ENCODE assay signal across 21 cellular contexts in the genomic region with DNA sequence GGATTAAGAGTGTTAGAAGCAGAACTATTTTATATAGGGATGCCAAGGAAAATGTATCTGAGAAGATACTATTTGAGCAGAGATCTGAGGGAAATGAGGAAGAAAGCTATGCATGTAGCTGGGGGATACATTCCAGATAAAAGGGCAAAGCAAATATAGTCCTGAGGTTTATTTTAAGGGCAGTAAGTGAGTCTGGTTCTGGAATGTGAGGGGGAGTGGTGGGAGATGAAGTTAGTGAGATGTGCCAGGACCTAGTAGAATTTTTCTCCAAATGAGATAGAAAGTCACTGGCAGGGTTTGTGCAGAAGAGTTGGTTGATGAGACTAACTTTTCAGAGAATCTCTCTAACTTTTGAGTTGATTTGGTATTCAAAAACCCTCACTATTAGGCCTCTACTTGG.
DNase-seq lines count a peak whose midpoint lies in the region; ATAC-seq, FAIRE-seq and TF ChIP-seq lines count a peak whose summit lies in the region.
"Had no signal": no experiment of that assay in that cellular context is flagged by ENCODE, and none has a peak within 500 bp of the region (broad histone marks: within the 10 kb centered on the region; RNA-seq: fewer than 3 reads in every experiment).

No MANE protein-coding gene starts in this region.

- POLR2A ChIA-PET in HepG2 (lab: Yijun Ruan, JAX), result no interaction called here

- H2AFZ ChIP-seq in HepG2 (ENCODE audit: low read length), result peak overlapping the region; percentile 32

- TF ChIP-seq POLR2A in HepG2 (IDR thresholded peaks at IDR 0.05; ENCODE audit: insufficient read depth in 1 of 2, low read depth in 2 of 2, low read length in 2 of 2), result no peak
- no peak for TF ChIP-seq POLR2A in right lobe of liver (IDR thresholded peaks at IDR 0.05)

- TF ChIP-seq CTCF in HepG2 (CRISPR knock-in tag; IDR thresholded peaks at IDR 0.05) (no peak), right lobe of liver (IDR thresholded peaks at IDR 0.05) (no peak), nephron (IDR thresholded peaks at IDR 0.05; ENCODE audit: unreplicated experiment in 3 of 3) (no peak)

- H3K27me3 ChIP-seq in HepG2 (ENCODE audit: control insufficient read depth in 1 of 2, insufficient read depth in 2 of 2, low read length in 2 of 2) (no peaks in the 10 kb centered on the region), right lobe of liver (no peaks in the 10 kb centered on the region)
- H3K27me3 ChIP-seq: BLaER1 treated with 17β-estradiol and CSF1 and Interleukin-3, amounts not matched to agents 10 nM and 100 nM had no signal

- intact Hi-C loops in HepG2 (cut with micrococcal nuclease; ENCODE audit: unreplicated experiment) (loop anchor here (2.0 kb wide), 3 partner anchors 160 to 286 kb away; no protein-coding TSS in a partner anchor), right lobe of liver (cut with DNase I) (loop anchor here in 1 of 2 donors (10.0 kb wide), 1 partner anchor 162 kb away; no protein-coding TSS in a partner anchor)

- peak overlapping the region; percentile 29 to 80 (median 60) for H3K27ac Mint-ChIP-seq in nephron

- ATAC-seq in HepG2 (no peak), right lobe of liver (no peak)
- ATAC-seq: Panc1, Right ventricle myocardium inferior had no signal

- DNase-seq in HepG2 (ENCODE audit: low spot score) (no peak), right lobe of liver (no peak), astrocyte of the hippocampus (ENCODE audit: low read depth, low spot score) (peak; percentile 17), HuH-7.5 (ENCODE audit: low spot score) (no peak), NCI-H446 (lab: John Stamatoyannopoulos, UW) (no peak), SKM-1 treated with dmso at 0.1 percent for 144 hours (lab: John Stamatoyannopoulos, UW; ENCODE audit: unreplicated experiment) (no peak), SHP77 treated with DMSO at 0.1 percent for 48 hours (lab: John Stamatoyannopoulos, UW) (no peak)
- DNase-seq: CD8-positive, alpha-beta memory T cell; GF-D8; Karpas-422; MM.1S; NCI-H1092 treated with DMSO at 0.1 percent for 48 hours; NCI-H2081 treated with DMSO at 0.1 percent for 48 hours; NCI-H524 treated with DMSO at 0.1 percent for 48 hours had no signal

- H3K27me3 Mint-ChIP-seq in nephron (ENCODE audit: low read depth), result no peaks in the 10 kb centered on the region

- H3K4me1 ChIP-seq in HepG2 (ENCODE audit: insufficient read depth, low read length) (peaks cover 45% of the 10 kb centered on the region), right lobe of liver (peaks cover 0 to 15% (median 1%) of the 10 kb centered on the region in 4 donors)
- H3K4me1 ChIP-seq: BLaER1 treated with 17β-estradiol and CSF1 and Interleukin-3, amounts not matched to agents 10 nM and 100 nM had no signal

- H3K4me3 Mint-ChIP-seq in nephron, result peak overlapping the region in 1 of 3 experiments; percentile 5
- H3K4me3 Mint-ChIP-seq: CD8-positive, alpha-beta memory T cell had no signal

- H3K27ac ChIP-seq in HepG2 (ENCODE audit: extremely low read length, insufficient read depth, low read length), result no peak overlapping the region
- no peak overlapping the region for H3K27ac ChIP-seq in right lobe of liver
- H3K27ac ChIP-seq: BLaER1 treated with 17β-estradiol and CSF1 and Interleukin-3, amounts not matched to agents 10 nM and 100 nM had no signal

- no peaks in the 10 kb centered on the region for H3K36me3 ChIP-seq in HepG2 (replicated peaks in 1 of 2; ENCODE audit: control insufficient read depth in 1 of 2, insufficient read depth in 2 of 2, low read length in 2 of 2)
- H3K36me3 ChIP-seq in right lobe of liver, result no peaks in the 10 kb centered on the region
- H3K36me3 ChIP-seq: BLaER1 treated with 17β-estradiol and CSF1 and Interleukin-3, amounts not matched to agents 10 nM and 100 nM had no signal

- peaks cover 36% of the 10 kb centered on the region for H3K4me1 Mint-ChIP-seq in nephron

- H3K9ac ChIP-seq in HepG2 (ENCODE audit: insufficient read depth, low read depth, low read length), result no peak overlapping the region
- H3K9ac ChIP-seq: BLaER1 treated with 17β-estradiol and CSF1 and Interleukin-3, amounts not matched to agents 10 nM and 100 nM had no signal

- TF ChIP-seq EP300 in HepG2 (IDR thresholded peaks at IDR 0.05; ENCODE audit: low read depth in 2 of 2, low read length in 2 of 2) (no peak), HepG2 (CRISPR knock-in tag; IDR thresholded peaks at IDR 0.05; ENCODE audit: borderline replicate concordance) (no peak)

- H3K9me3 ChIP-seq in HepG2 (ENCODE audit: low read length) (0 out of 2 replicates have a peak, but pooled peaks cover 4% of the 10 kb centered on the region), right lobe of liver (no peaks in the 10 kb centered on the region)

- no peak overlapping the region for H3K4me2 ChIP-seq in HepG2 (ENCODE audit: low read depth, low read length)
- H3K4me2 ChIP-seq: BLaER1 treated with 17β-estradiol and CSF1 and Interleukin-3, amounts not matched to agents 10 nM and 100 nM had no signal

- H3K4me3 ChIP-seq in HepG2 (replicated peaks in 1 of 3; ENCODE audit: insufficient read depth in 1 of 3, low read depth in 2 of 3, low read length in 3 of 3) (no peak overlapping the region), right lobe of liver (no peak overlapping the region)
- H3K4me3 ChIP-seq: BLaER1 treated with 17β-estradiol and CSF1 and Interleukin-3, amounts not matched to agents 10 nM and 100 nM had no signal

- FAIRE-seq in HepG2 (lab: Jason Lieb, UNC), result no peak
- FAIRE-seq: GM12891, GM18507, H54 had no signal

- H3K36me3 Mint-ChIP-seq in nephron (ENCODE audit: low read depth), result peaks cover 8% of the 10 kb centered on the region
- H3K36me3 Mint-ChIP-seq: CD8-positive, alpha-beta memory T cell had no signal

- BruUV-seq in HepG2 (replicated peaks; lab: Mats Ljungman, UMichigan), result no TSS peak

- no peaks in the 10 kb centered on the region for H4K20me1 ChIP-seq in HepG2 (ENCODE audit: insufficient read depth, low read length)
- H4K20me1 ChIP-seq: BLaER1 treated with 17β-estradiol and CSF1 and Interleukin-3, amounts not matched to agents 10 nM and 100 nM had no signal

- TF ChIP-seq RAD21 in HepG2 (CRISPR knock-in tag; IDR thresholded peaks at IDR 0.05), result no peak

- H3K9me3 Mint-ChIP-seq in nephron, result peaks cover 6% of the 10 kb centered on the region
- H3K9me3 Mint-ChIP-seq: CD8-positive, alpha-beta memory T cell had no signal

- in situ Hi-C loops in HepG2 (cut with HindIII; ENCODE audit: extremely low pct_ligation_motif_present, low pct_unique_long_range_greater_than_20kb), result loop anchor here (10.0 kb wide), 2 partner anchors 162 to 452 kb away; a partner anchor contains a TSS

- H3K79me2 ChIP-seq in HepG2 (ENCODE audit: insufficient read depth, low read length), result no peaks in the 10 kb centered on the region

- CTCF ChIA-PET in HepG2 (lab: Yijun Ruan, JAX; ENCODE audit: low intra/inter-chr PET ratio, low total read pairs), result no interaction called here

TF ChIP-seq in HepG2, 621 proteins besides CTCF, POLR2A, EP300 and RAD21 (continues in another document):
- TF ChIP-seq, protein P1, sequence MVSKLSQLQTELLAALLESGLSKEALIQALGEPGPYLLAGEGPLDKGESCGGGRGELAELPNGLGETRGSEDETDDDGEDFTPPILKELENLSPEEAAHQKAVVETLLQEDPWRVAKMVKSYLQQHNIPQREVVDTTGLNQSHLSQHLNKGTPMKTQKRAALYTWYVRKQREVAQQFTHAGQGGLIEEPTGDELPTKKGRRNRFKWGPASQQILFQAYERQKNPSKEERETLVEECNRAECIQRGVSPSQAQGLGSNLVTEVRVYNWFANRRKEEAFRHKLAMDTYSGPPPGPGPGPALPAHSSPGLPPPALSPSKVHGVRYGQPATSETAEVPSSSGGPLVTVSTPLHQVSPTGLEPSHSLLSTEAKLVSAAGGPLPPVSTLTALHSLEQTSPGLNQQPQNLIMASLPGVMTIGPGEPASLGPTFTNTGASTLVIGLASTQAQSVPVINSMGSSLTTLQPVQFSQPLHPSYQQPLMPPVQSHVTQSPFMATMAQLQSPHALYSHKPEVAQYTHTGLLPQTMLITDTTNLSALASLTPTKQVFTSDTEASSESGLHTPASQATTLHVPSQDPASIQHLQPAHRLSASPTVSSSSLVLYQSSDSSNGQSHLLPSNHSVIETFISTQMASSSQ (IDR thresholded peaks at IDR 0.05; ENCODE audit: low read depth), result no peak
- TF ChIP-seq, protein P1 (CRISPR knock-in tag; IDR thresholded peaks at IDR 0.05; ENCODE audit: borderline replicate concordance), result no peak
- TF ChIP-seq JARID2 (CRISPR knock-in tag; IDR thresholded peaks at IDR 0.05; ENCODE audit: insufficient replicate concordance), result no peak
- no peak for TF ChIP-seq ZNF354B (CRISPR knock-in tag; IDR thresholded peaks at IDR 0.05)
- TF ChIP-seq, protein P2, sequence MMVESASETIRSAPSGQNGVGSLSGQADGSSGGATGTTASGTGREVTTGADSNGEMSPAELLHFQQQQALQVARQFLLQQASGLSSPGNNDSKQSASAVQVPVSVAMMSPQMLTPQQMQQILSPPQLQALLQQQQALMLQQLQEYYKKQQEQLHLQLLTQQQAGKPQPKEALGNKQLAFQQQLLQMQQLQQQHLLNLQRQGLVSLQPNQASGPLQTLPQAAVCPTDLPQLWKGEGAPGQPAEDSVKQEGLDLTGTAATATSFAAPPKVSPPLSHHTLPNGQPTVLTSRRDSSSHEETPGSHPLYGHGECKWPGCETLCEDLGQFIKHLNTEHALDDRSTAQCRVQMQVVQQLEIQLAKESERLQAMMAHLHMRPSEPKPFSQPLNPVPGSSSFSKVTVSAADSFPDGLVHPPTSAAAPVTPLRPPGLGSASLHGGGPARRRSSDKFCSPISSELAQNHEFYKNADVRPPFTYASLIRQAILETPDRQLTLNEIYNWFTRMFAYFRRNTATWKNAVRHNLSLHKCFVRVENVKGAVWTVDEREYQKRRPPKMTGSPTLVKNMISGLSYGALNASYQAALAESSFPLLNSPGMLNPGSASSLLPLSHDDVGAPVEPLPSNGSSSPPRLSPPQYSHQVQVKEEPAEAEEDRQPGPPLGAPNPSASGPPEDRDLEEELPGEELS (CRISPR knock-in tag; IDR thresholded peaks at IDR 0.05), result no peak
- no peak for TF ChIP-seq ZNF546 (CRISPR knock-in tag; conservative IDR thresholded peaks at IDR 0.05)
- TF ChIP-seq ZFP37 (CRISPR knock-in tag; IDR thresholded peaks at IDR 0.05; ENCODE audit: borderline replicate concordance), result no peak
